ENCODE assay signal across 1 cellular context in the genomic region with DNA sequence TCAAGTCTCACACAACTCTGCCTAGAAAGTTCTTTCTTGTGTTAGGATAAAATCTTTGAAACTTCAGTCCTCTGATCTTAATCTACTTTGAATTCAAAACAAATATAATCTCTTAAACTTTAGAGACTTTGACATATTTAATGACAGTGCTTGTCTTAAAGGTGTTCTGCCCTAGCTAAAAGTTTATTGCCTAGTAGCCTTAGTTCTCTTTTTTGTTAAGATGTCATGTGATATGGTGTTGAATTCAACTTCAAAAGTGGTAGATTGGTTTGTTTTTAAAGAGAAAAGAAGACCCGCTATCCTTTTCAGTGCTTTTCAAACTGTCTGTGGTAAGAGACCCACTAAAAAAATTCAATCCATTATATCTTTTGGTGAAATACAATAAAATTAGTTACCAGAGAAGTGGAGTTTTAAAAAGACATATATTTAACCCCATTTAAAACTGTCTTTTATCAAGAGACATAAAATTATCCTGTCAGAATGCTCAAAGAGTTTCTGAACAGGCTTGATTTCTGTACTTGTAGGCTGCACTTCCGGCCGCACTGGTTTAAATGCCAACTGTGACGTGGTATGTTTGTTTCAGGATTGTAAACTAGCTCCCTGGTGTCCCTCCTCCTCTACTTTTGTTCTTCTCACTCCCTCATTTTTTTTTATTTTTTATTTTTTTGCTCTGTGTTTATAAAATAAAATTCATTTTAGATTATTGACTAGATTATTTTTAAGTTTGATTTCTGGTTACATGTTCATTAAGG.
TF ChIP-seq lines count a peak whose summit lies in the region.

No MANE protein-coding gene starts in this region.

TF ChIP-seq in K562, 482 proteins besides CTCF, POLR2A, EP300 and RAD21 (continued from another document):
- TF ChIP-seq, protein P1, sequence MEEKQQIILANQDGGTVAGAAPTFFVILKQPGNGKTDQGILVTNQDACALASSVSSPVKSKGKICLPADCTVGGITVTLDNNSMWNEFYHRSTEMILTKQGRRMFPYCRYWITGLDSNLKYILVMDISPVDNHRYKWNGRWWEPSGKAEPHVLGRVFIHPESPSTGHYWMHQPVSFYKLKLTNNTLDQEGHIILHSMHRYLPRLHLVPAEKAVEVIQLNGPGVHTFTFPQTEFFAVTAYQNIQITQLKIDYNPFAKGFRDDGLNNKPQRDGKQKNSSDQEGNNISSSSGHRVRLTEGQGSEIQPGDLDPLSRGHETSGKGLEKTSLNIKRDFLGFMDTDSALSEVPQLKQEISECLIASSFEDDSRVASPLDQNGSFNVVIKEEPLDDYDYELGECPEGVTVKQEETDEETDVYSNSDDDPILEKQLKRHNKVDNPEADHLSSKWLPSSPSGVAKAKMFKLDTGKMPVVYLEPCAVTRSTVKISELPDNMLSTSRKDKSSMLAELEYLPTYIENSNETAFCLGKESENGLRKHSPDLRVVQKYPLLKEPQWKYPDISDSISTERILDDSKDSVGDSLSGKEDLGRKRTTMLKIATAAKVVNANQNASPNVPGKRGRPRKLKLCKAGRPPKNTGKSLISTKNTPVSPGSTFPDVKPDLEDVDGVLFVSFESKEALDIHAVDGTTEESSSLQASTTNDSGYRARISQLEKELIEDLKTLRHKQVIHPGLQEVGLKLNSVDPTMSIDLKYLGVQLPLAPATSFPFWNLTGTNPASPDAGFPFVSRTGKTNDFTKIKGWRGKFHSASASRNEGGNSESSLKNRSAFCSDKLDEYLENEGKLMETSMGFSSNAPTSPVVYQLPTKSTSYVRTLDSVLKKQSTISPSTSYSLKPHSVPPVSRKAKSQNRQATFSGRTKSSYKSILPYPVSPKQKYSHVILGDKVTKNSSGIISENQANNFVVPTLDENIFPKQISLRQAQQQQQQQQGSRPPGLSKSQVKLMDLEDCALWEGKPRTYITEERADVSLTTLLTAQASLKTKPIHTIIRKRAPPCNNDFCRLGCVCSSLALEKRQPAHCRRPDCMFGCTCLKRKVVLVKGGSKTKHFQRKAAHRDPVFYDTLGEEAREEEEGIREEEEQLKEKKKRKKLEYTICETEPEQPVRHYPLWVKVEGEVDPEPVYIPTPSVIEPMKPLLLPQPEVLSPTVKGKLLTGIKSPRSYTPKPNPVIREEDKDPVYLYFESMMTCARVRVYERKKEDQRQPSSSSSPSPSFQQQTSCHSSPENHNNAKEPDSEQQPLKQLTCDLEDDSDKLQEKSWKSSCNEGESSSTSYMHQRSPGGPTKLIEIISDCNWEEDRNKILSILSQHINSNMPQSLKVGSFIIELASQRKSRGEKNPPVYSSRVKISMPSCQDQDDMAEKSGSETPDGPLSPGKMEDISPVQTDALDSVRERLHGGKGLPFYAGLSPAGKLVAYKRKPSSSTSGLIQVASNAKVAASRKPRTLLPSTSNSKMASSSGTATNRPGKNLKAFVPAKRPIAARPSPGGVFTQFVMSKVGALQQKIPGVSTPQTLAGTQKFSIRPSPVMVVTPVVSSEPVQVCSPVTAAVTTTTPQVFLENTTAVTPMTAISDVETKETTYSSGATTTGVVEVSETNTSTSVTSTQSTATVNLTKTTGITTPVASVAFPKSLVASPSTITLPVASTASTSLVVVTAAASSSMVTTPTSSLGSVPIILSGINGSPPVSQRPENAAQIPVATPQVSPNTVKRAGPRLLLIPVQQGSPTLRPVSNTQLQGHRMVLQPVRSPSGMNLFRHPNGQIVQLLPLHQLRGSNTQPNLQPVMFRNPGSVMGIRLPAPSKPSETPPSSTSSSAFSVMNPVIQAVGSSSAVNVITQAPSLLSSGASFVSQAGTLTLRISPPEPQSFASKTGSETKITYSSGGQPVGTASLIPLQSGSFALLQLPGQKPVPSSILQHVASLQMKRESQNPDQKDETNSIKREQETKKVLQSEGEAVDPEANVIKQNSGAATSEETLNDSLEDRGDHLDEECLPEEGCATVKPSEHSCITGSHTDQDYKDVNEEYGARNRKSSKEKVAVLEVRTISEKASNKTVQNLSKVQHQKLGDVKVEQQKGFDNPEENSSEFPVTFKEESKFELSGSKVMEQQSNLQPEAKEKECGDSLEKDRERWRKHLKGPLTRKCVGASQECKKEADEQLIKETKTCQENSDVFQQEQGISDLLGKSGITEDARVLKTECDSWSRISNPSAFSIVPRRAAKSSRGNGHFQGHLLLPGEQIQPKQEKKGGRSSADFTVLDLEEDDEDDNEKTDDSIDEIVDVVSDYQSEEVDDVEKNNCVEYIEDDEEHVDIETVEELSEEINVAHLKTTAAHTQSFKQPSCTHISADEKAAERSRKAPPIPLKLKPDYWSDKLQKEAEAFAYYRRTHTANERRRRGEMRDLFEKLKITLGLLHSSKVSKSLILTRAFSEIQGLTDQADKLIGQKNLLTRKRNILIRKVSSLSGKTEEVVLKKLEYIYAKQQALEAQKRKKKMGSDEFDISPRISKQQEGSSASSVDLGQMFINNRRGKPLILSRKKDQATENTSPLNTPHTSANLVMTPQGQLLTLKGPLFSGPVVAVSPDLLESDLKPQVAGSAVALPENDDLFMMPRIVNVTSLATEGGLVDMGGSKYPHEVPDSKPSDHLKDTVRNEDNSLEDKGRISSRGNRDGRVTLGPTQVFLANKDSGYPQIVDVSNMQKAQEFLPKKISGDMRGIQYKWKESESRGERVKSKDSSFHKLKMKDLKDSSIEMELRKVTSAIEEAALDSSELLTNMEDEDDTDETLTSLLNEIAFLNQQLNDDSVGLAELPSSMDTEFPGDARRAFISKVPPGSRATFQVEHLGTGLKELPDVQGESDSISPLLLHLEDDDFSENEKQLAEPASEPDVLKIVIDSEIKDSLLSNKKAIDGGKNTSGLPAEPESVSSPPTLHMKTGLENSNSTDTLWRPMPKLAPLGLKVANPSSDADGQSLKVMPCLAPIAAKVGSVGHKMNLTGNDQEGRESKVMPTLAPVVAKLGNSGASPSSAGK (IDR thresholded peaks at IDR 0.05): no peak
- TF ChIP-seq CREM (IDR thresholded peaks at IDR 0.05; ENCODE audit: low read depth): no peak
- TF ChIP-seq, protein P2, sequence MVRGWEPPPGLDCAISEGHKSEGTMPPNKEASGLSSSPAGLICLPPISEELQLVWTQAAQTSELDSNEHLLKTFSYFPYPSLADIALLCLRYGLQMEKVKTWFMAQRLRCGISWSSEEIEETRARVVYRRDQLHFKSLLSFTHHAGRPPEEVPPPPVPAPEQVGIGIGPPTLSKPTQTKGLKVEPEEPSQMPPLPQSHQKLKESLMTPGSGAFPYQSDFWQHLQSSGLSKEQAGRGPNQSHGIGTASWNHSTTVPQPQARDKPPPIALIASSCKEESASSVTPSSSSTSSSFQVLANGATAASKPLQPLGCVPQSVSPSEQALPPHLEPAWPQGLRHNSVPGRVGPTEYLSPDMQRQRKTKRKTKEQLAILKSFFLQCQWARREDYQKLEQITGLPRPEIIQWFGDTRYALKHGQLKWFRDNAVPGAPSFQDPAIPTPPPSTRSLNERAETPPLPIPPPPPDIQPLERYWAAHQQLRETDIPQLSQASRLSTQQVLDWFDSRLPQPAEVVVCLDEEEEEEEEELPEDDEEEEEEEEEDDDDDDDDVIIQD (CRISPR knock-in tag; IDR thresholded peaks at IDR 0.05): no peak
